ENCODE assay signal across 8 cellular contexts in the genomic region with DNA sequence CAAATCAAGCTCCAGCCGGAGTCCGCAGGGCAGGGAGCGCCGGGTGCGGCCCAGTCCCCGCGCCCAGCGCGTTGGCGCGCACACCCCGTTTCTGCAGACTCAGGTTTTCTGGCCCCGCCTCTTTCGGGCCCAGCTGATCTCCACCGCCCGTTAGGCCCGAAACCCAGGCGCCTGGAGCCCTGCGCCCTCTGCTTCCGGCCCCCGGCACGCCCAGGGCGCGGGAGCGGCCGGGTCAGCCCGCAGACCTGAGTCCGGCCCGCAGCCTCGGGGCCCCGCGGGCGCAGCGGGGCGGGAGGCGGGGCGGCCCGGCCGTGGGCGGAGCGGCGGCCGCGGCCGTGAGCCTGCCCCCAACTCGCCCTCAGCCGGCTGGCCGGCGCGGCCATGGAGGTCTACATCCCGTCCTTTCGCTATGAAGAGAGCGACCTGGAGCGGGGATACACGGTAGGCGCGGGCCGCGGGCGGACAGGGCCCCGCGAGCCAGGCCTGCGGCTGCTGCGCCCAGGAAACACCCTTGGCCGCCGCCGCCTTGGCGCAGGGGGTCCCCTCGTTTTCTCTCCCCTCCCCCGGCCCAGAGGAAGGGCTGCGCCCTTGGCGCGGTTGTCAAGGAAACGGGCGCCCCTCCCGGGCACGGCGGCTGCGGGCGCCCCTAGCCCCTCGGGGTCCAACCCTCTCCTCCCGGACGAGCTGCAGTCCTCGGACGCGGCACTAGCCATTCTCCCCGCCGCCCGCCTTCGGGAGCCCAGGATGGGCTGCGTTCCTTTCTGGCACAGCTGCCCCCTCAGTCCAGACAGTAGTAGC. TPM values are rescaled to one million over a fixed set of nuclear protein-coding genes. Genes with fewer than 3 reads are reported as not detected.
DNase-seq lines count a peak whose midpoint lies in the region; ATAC-seq and TF ChIP-seq lines count a peak whose summit lies in the region.

A gene with protein sequence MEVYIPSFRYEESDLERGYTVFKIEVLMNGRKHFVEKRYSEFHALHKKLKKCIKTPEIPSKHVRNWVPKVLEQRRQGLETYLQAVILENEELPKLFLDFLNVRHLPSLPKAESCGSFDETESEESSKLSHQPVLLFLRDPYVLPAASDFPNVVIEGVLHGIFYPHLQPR (plus strand): TSS at position 361 of the 798 bp plus-strand sequence. CDS start 21 bp downstream, at position 382.

- H3K4me3 Mint-ChIP-seq in T-cell: peak within 1 kb of the TSS; percentile 83 to 86 (median 86)
- H3K4me3 Mint-ChIP-seq in progenitor cell of endocrine pancreas (ENCODE audit: low read depth): peak within 1 kb of the TSS; percentile 81

- H3K27me3 Mint-ChIP-seq in T-cell (peaks cover 0 to 3% of the 10 kb centered on the region in 2 donors), progenitor cell of endocrine pancreas (peaks cover 4% of the 10 kb centered on the region)

- CTCF ChIA-PET in GM10248 (lab: Yijun Ruan, JAX) (interaction anchor here (1.4 to 2.6 kb wide), 2 partner anchors 141 to 578 kb away, joined by 5 to 10 read pairs; a partner anchor contains a TSS), T-cell (lab: Charles Lee) (interaction anchor here in 1 of 2 donors (1.4 to 1.8 kb wide), 2 partner anchors 70 to 578 kb away, joined by 3 to 10 read pairs; a partner anchor contains a TSS)

- no peaks in the 10 kb centered on the region for H3K27me3 ChIP-seq in upper lobe of right lung

- no peak for TF ChIP-seq CTCF in GM10248 (IDR thresholded peaks at IDR 0.05; ENCODE audit: control extremely low read depth, extremely low read depth, low read depth, missing control alignments)
- TF ChIP-seq CTCF in progenitor cell of endocrine pancreas (IDR thresholded peaks at IDR 0.05; ENCODE audit: unreplicated experiment): no peak
- no peak for TF ChIP-seq CTCF in upper lobe of right lung (IDR thresholded peaks at IDR 0.05)

- peak within 1 kb of the TSS; percentile 91 for H3K27ac Mint-ChIP-seq in T-cell
- peak within 1 kb of the TSS; percentile 96 for H3K27ac Mint-ChIP-seq in progenitor cell of endocrine pancreas

- peak within 1 kb of the TSS; percentile 83 for H3K4me3 ChIP-seq in upper lobe of right lung

- intact Hi-C loops in left ventricle myocardium superior (cut with micrococcal nuclease) (no loop called here), upper lobe of right lung (cut with DNase I) (no loop called here)

- POLR2A ChIA-PET in GM10248 (lab: Yijun Ruan, JAX) (no interaction called here), T-cell (lab: Charles Lee) (no interaction called here)

- peak within 1 kb of the TSS; percentile 92 for H3K27ac ChIP-seq in upper lobe of right lung

- H3K9me3 Mint-ChIP-seq in T-cell: no peaks in the 10 kb centered on the region
- H3K9me3 Mint-ChIP-seq in progenitor cell of endocrine pancreas (ENCODE audit: low read depth): peaks cover 3% of the 10 kb centered on the region

- peaks cover 43% of the 10 kb centered on the region for H3K4me1 ChIP-seq in upper lobe of right lung

- peaks cover 26 to 39% (median 27%) of the 10 kb centered on the region in 3 donors for H3K4me1 Mint-ChIP-seq in T-cell
- peaks cover 21% of the 10 kb centered on the region for H3K4me1 Mint-ChIP-seq in progenitor cell of endocrine pancreas (ENCODE audit: low read depth)

- DNase-seq in GM10248 (ENCODE audit: extremely low spot score): peak; percentile 85
- peak; percentile 60 for DNase-seq in H4 (ENCODE audit: low spot score)
- peak; percentile 68 for DNase-seq in LHCN-M2 (ENCODE audit: low read depth)
- peak; percentile 33 to 75 (median 62) for DNase-seq in T-cell
- peak in 51 of 56 donors; percentile 17 to 85 (median 64) for DNase-seq in amygdala (lab: John Stamatoyannopoulos, UW)
- peak; percentile 92 for DNase-seq in left ventricle myocardium superior
- DNase-seq in progenitor cell of endocrine pancreas (ENCODE audit: low spot score, unreplicated experiment): peak; percentile 66
- peak; percentile 94 for DNase-seq in upper lobe of right lung

- no peaks in the 10 kb centered on the region for H3K36me3 Mint-ChIP-seq in T-cell
- H3K36me3 Mint-ChIP-seq in progenitor cell of endocrine pancreas (ENCODE audit: insufficient read depth): peaks cover 4% of the 10 kb centered on the region

- peak; percentile 85 to 88 (median 87) for ATAC-seq in T-cell (replicated peaks in 1 of 4)
- ATAC-seq in left ventricle myocardium superior: peak; percentile 95
- ATAC-seq in upper lobe of right lung: peak; percentile 89

- no peaks in the 10 kb centered on the region for H3K9me3 ChIP-seq in upper lobe of right lung

- H3K36me3 ChIP-seq in upper lobe of right lung: no peaks in the 10 kb centered on the region

RNA-seq across cellular contexts. Expression of the gene that starts here (rescaled TPM):
- total RNA-seq in H4 (2014; rRNA removed; shearing (Covaris generic)): 26.7 and 40.5 TPM in 2 replicates
- total RNA-seq in LHCN-M2 (2014; rRNA removed) (16.9 and 17.4 TPM in 2 replicates), T-cell (1 to 10 TPM; 2.2 to 4.9 (median 3.8) TPM), left ventricle myocardium superior (19.3 TPM), progenitor cell of endocrine pancreas (20.4 and 20.8 TPM in 2 replicates), upper lobe of right lung (30.2 TPM)
- 16.6 TPM for polyA plus RNA-seq in LHCN-M2 (2012)

Comparison
In these comparisons a context has a peak if more than half of its experiments do, and no peak if none do; other contexts are left out.
1. Peak in every context shown above with its lines: DNase-seq, ATAC-seq, H3K4me3 ChIP-seq and H3K27ac ChIP-seq.